Comparison of ENCODE assay signal across 12 cellular contexts in the genomic region with DNA sequence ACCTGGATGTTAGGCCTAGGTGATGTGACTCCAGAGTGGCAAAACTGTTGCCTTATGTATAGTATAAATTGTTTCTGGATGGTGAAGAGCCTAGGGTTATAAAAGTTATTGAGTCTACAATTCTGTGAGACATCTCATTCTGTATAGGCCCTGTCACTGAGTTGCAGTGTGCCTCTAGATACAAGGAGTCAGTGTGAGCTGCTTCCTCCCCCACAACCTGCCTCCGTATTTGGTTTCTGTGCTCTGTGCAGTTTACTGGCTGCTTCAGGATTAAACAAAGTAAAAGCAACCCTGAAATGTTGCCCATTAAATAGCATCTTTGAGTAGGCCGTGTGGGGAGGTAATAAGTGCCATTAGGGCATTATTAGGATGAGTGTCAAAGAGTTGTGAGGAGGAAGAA. TPM values are rescaled to one million over a fixed set of nuclear protein-coding genes. Genes with fewer than 3 reads are reported as not detected.
A peak's percentile ranks its signal among the peaks of the same experiment; 100 is the strongest.
DNase-seq lines count a peak whose midpoint lies in the region; ATAC-seq and TF ChIP-seq lines count a peak whose summit lies in the region.
"Had no signal": no experiment of that assay in that cellular context is flagged by ENCODE, and none has a peak within 500 bp of the region (broad histone marks: within the 10 kb centered on the region; RNA-seq: fewer than 3 reads in every experiment).

No MANE protein-coding gene starts in this region.

- intact Hi-C loops in CD8-positive, alpha-beta T cell (cut with DNase I, micrococcal nuclease): loop anchor here in 1 of 2 experiments (2.0 kb wide), 1 partner anchor 56 kb away; no protein-coding TSS in a partner anchor
- intact Hi-C loops in uterus (cut with DNase I; ENCODE audit: low total_unique reads): no loop called here

- H3K27ac ChIP-seq in CD8-positive, alpha-beta T cell (ENCODE audit: low read depth, low read length): no peak overlapping the region
- peak overlapping the region; percentile 58 for H3K27ac ChIP-seq in RWPE2 (ENCODE audit: poor library complexity, severe bottlenecking)
- H3K27ac ChIP-seq in esophagus (ENCODE audit: low read depth in 2 of 2, low read length in 1 of 2): peak overlapping the region; percentile 72 to 99
- no peak overlapping the region for H3K27ac ChIP-seq in uterus
- H3K27ac ChIP-seq: BLaER1 had no signal

- no peaks in the 10 kb centered on the region for H3K27me3 ChIP-seq in CD8-positive, alpha-beta T cell (ENCODE audit: insufficient read depth, low read length)
- no peaks in the 10 kb centered on the region for H3K27me3 ChIP-seq in RWPE2 (ENCODE audit: insufficient read depth, poor library complexity, severe bottlenecking)
- H3K27me3 ChIP-seq in esophagus (ENCODE audit: control insufficient read depth in 1 of 2, insufficient read depth in 2 of 2, low read length in 2 of 2): no peaks in the 10 kb centered on the region
- no peaks in the 10 kb centered on the region for H3K27me3 ChIP-seq in uterus
- H3K27me3 ChIP-seq: BLaER1, esophagus muscularis mucosa had no signal

- TF ChIP-seq POLR2A in uterus (IDR thresholded peaks at IDR 0.05): no peak

- no peaks in the 10 kb centered on the region for H3K9me3 ChIP-seq in CD8-positive, alpha-beta T cell (ENCODE audit: low read length)
- no peaks in the 10 kb centered on the region for H3K9me3 ChIP-seq in RWPE2 (ENCODE audit: severe bottlenecking)
- H3K9me3 ChIP-seq in esophagus (ENCODE audit: control insufficient read depth in 2 of 2, insufficient read depth in 1 of 2, low read depth in 1 of 2, low read length in 1 of 2): no peaks in the 10 kb centered on the region
- H3K9me3 ChIP-seq in uterus: no peaks in the 10 kb centered on the region
- H3K9me3 ChIP-seq: BLaER1, esophagus muscularis mucosa, mucosa of descending colon had no signal

- H3K27ac Mint-ChIP-seq in CD8-positive, alpha-beta T cell: no peak overlapping the region
- H3K27ac Mint-ChIP-seq in progenitor cell of endocrine pancreas: peak overlapping the region; percentile 100

- no peaks in the 10 kb centered on the region for H3K9me3 Mint-ChIP-seq in CD8-positive, alpha-beta T cell
- no peaks in the 10 kb centered on the region for H3K9me3 Mint-ChIP-seq in progenitor cell of endocrine pancreas (ENCODE audit: low read depth)

- CTCF ChIA-PET in CD8-positive, alpha-beta T cell (lab: Charles Lee): no interaction called here

- H3K4me3 ChIP-seq in CD8-positive, alpha-beta T cell (ENCODE audit: low read depth, low read length): no peak overlapping the region
- H3K4me3 ChIP-seq in RWPE2 (ENCODE audit: severe bottlenecking): no peak overlapping the region
- H3K4me3 ChIP-seq in esophagus (ENCODE audit: low read depth in 1 of 2, low read length in 2 of 2): no peak overlapping the region
- no peak overlapping the region for H3K4me3 ChIP-seq in uterus
- H3K4me3 ChIP-seq: BLaER1, esophagus muscularis mucosa, mucosa of descending colon had no signal

- ATAC-seq in CD8-positive, alpha-beta T cell: no peak
- ATAC-seq in RWPE2 (ENCODE audit: low read depth) (no peak), HG03025 (IDR thresholded peaks at IDR 0.05; ENCODE audit: low FRiP score, unreplicated experiment) (no peak)
- ATAC-seq: mucosa of descending colon had no signal

- DNase-seq in CD8-positive, alpha-beta T cell: no peak
- no peak for DNase-seq in RWPE2 (ENCODE audit: low spot score)
- DNase-seq in progenitor cell of endocrine pancreas (ENCODE audit: low spot score, unreplicated experiment): no peak
- DNase-seq in uterus: no peak
- DNase-seq in MV-4-11 (lab: John Stamatoyannopoulos, UW): no peak
- no peak for DNase-seq in effector CD4-positive, alpha-beta T cell
- DNase-seq: MM.1S had no signal

- no peaks in the 10 kb centered on the region for H3K36me3 ChIP-seq in CD8-positive, alpha-beta T cell (ENCODE audit: insufficient read depth, low read length)
- H3K36me3 ChIP-seq in RWPE2 (ENCODE audit: low read depth) (no peaks in the 10 kb centered on the region), esophagus (ENCODE audit: control insufficient read depth in 2 of 2, insufficient read depth in 2 of 2, low read length in 1 of 2) (no peaks in the 10 kb centered on the region), uterus (no peaks in the 10 kb centered on the region)
- H3K36me3 ChIP-seq: BLaER1, esophagus muscularis mucosa had no signal

- H3K4me1 Mint-ChIP-seq in CD8-positive, alpha-beta T cell (ENCODE audit: low read depth): peaks cover 35% of the 10 kb centered on the region
- H3K4me1 Mint-ChIP-seq in progenitor cell of endocrine pancreas (ENCODE audit: low read depth): peaks cover 24% of the 10 kb centered on the region

- WGBS in esophagus, 2 donors: 50 to 55% methylated on average over 2 of the region's 2 CpGs

- H3K4me1 ChIP-seq in CD8-positive, alpha-beta T cell (ENCODE audit: insufficient read depth, low read length): peaks cover 26% of the 10 kb centered on the region
- H3K4me1 ChIP-seq in RWPE2 (ENCODE audit: insufficient read depth, poor library complexity, severe bottlenecking): peaks cover 18% of the 10 kb centered on the region
- H3K4me1 ChIP-seq in esophagus (ENCODE audit: control insufficient read depth in 2 of 2, insufficient read depth in 2 of 2, low read length in 1 of 2): peaks cover 2% of the 10 kb centered on the region in 2 donors
- peaks cover 4 to 11% of the 10 kb centered on the region in 2 donors for H3K4me1 ChIP-seq in uterus

- H3K27me3 Mint-ChIP-seq in CD8-positive, alpha-beta T cell (ENCODE audit: low read depth): no peaks in the 10 kb centered on the region
- no peaks in the 10 kb centered on the region for H3K27me3 Mint-ChIP-seq in progenitor cell of endocrine pancreas

- H3K4me3 Mint-ChIP-seq in CD8-positive, alpha-beta T cell: peak overlapping the region; percentile 35
- H3K4me3 Mint-ChIP-seq in progenitor cell of endocrine pancreas (ENCODE audit: low read depth): peak overlapping the region; percentile 99

- TF ChIP-seq CTCF in CD8-positive, alpha-beta T cell (IDR thresholded peaks at IDR 0.05): no peak
- TF ChIP-seq CTCF in RWPE2 (IDR thresholded peaks at IDR 0.05; ENCODE audit: poor library complexity, severe bottlenecking) (no peak), progenitor cell of endocrine pancreas (IDR thresholded peaks at IDR 0.05; ENCODE audit: unreplicated experiment) (no peak), uterus (IDR thresholded peaks at IDR 0.05) (no peak)

- H3K36me3 Mint-ChIP-seq in CD8-positive, alpha-beta T cell: peaks cover 13% of the 10 kb centered on the region
- peaks cover 1% of the 10 kb centered on the region for H3K36me3 Mint-ChIP-seq in progenitor cell of endocrine pancreas (ENCODE audit: insufficient read depth)

- POLR2A ChIA-PET in CD8-positive, alpha-beta T cell (lab: Charles Lee): no interaction called here

RNA-seq across cellular contexts. Expression of a gene that starts 1.9 kb away (rescaled TPM):
- total RNA-seq in CD8-positive, alpha-beta T cell: 100 to 1,000 TPM; 292 to 301 TPM
- 10 to 100 TPM; 25.1 to 33.3 TPM for polyA plus RNA-seq in esophagus
- total RNA-seq in progenitor cell of endocrine pancreas: 76.6 and 82.4 TPM in 2 replicates
- total RNA-seq in uterus: 10 to 100 TPM; 26.4 to 60.1 (median 36.3) TPM

RNA-seq across cellular contexts. Expression of a gene that starts 32.4 kb away (rescaled TPM):
- 1 to 10 TPM; 1.5 to 2.1 TPM for total RNA-seq in CD8-positive, alpha-beta T cell
- 1 to 10 TPM in 1 of 2 donors, under 1 TPM in 1; 0.67 to 4.1 TPM for polyA plus RNA-seq in esophagus
- total RNA-seq in progenitor cell of endocrine pancreas (3.6 and 4.6 TPM in 2 replicates), uterus (1 to 10 TPM in 1 of 4 donors, under 1 TPM in 1, not detected in 2; 0.35 to 4.0 TPM)

Comparison
In these comparisons a context has a peak if more than half of its experiments do, and no peak if none do; other contexts are left out.
1. H3K27ac ChIP-seq: peak in RWPE2 (single experiment) and esophagus (2 of 2); none in CD8-positive, alpha-beta T cell (single experiment) and uterus (0 of 2).